1 cellular context compared by ENCODE assay signal in the genomic region with DNA sequence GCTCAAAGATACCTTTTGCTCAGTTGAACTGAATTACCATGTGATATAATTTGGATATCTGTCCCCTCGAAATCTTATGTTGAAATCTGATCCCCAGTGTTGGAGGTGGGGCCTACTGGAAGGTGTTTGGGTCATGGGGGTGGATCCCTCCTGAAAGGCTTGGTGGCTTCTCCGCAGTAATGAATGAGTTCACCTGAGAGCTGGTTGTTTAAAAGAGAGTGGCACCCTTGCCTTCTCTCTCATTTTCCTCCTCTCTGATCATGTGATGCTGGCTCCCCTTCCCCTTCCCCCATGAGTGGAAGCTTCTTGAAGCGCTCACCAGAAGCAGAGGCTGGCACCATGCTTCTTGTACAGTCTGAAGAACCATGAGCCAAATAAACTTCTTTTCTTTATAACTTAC.
TF ChIP-seq lines count a peak whose summit lies in the region.

No MANE protein-coding gene starts in this region.

TF ChIP-seq in H1, 55 proteins besides CTCF, POLR2A, EP300 and RAD21 (continued from another document):
- TF ChIP-seq EZH2 (IDR thresholded peaks at IDR 0.05; ENCODE audit: low read depth, low read length, severe bottlenecking) (no peak), BRCA1 (IDR thresholded peaks at IDR 0.05; ENCODE audit: low read depth, low read length) (no peak), RBBP5 (IDR thresholded peaks at IDR 0.05; ENCODE audit: borderline replicate concordance, low read depth, low read length) (no peak), CBX8 (IDR thresholded peaks at IDR 0.05; ENCODE audit: borderline replicate concordance, low read depth, low read length) (no peak), TAF7 (optimal IDR thresholded peaks at IDR 0.05; ENCODE audit: borderline replicate concordance, low read depth, low read length) (no peak), RXRA (IDR thresholded peaks at IDR 0.05; ENCODE audit: insufficient read depth, low read depth, low read length) (no peak)
TF ChIP-seq in H1: peak in this region for 1.
